1 cellular context compared by ENCODE assay signal in the genomic region with DNA sequence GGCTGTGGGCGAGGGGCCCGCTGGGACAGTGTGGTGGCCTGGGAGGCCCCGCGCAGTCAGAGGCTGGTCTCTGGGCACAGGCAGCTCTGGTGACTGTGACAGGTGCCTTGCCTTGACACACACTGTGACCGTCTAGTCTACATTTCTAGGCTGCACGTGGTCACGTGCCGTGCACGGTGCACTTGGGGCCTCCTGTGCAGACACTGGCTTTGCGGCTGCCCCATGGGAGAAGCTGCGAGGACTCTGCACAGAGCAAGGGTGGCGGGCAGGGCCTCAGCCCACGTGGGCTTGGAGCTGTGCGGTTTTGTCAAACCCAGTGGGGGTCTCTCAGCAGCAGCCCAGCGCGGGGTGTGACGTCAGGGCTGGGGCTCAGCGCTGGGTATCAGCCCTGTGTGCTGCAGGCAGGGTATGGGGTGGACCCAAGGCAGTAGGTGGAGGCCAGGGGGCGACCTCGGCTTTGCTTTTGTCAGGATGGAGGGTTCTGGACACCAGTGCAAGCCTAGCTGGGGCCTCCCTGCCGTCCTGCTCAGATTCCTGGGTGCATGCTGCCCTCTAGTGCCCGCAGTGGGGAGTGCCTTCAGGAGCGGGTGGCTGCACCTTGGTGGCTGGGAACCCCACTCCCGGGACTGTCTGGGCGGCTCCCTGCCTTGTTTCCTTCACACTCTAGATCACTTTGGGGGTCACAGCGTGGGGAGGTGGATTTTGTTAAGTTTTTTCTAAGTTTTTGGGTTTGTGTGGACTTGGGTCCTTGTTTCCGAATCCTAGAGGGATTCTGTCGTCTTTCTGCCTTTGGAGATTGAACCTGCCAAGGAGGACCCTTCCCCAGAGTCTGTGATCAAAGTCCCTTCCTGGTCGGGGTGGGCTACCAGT.
TF ChIP-seq lines count a peak whose summit lies in the region.

No MANE protein-coding gene starts in this region.

TF ChIP-seq in GM12878, 131 proteins besides CTCF, POLR2A, EP300 and RAD21 (continued from another document and continues in another):
- TF ChIP-seq ETV6 (conservative IDR thresholded peaks at IDR 0.05 in 1 of 2, IDR thresholded peaks at IDR 0.05 in 1 of 2; ENCODE audit: borderline replicate concordance in 1 of 2, low read depth in 1 of 2) (no peak), YBX1 (IDR thresholded peaks at IDR 0.05) (no peak), HDGF (IDR thresholded peaks at IDR 0.05) (peak; percentile 92; the same call in 1 of the 2 replicates), TCF3 (IDR thresholded peaks at IDR 0.05; ENCODE audit: borderline replicate concordance, insufficient read depth, low read depth, low read length) (no peak), HDAC2 (IDR thresholded peaks at IDR 0.05) (no peak), JUND (IDR thresholded peaks at IDR 0.05; ENCODE audit: low read depth, low read length) (no peak), ASH2L (IDR thresholded peaks at IDR 0.05; ENCODE audit: borderline replicate concordance, low read depth) (no peak), CHD2 (IDR thresholded peaks at IDR 0.05; ENCODE audit: borderline replicate concordance, low read depth, low read length) (no peak), FOS (IDR thresholded peaks at IDR 0.05; ENCODE audit: borderline replicate concordance, extremely low read depth, insufficient read length) (no peak), SREBF1 (IDR thresholded peaks at IDR 0.05; ENCODE audit: low read length) (no peak), FOXM1 (IDR thresholded peaks at IDR 0.05; ENCODE audit: low read depth, low read length) (no peak), GATAD2B (conservative IDR thresholded peaks at IDR 0.05; ENCODE audit: low read depth) (no peak; the same call in 1 of the 2 replicates), IRF4 (IDR thresholded peaks at IDR 0.05; ENCODE audit: low read depth, low read length) (0 out of 2 replicates have a peak, but pooled peaks have one; percentile 34), LARP7 (IDR thresholded peaks at IDR 0.05) (peak; percentile 41; the same call in 1 of the 2 replicates), IKZF2 (IDR thresholded peaks at IDR 0.05) (no peak), TCF12 (IDR thresholded peaks at IDR 0.05; ENCODE audit: low read depth, low read length) (no peak), KAT2A (conservative IDR thresholded peaks at IDR 0.05; ENCODE audit: control insufficient read depth, low read depth, low read length) (no peak), ATF7 (IDR thresholded peaks at IDR 0.05; ENCODE audit: low read depth) (no peak), NR2C2 (IDR thresholded peaks at IDR 0.05; ENCODE audit: borderline replicate concordance, control insufficient read depth, insufficient read length, low read depth) (no peak), KDM1A (IDR thresholded peaks at IDR 0.05; ENCODE audit: borderline replicate concordance) (no peak), BHLHE40 (IDR thresholded peaks at IDR 0.05; ENCODE audit: borderline replicate concordance in 1 of 2, low read depth in 2 of 2, low read length in 1 of 2) (peak; percentile 93 to 97), HDAC6 (IDR thresholded peaks at IDR 0.05; ENCODE audit: unreplicated experiment) (no peak), PML (IDR thresholded peaks at IDR 0.05; ENCODE audit: low read length) (no peak), MXI1 (IDR thresholded peaks at IDR 0.05; ENCODE audit: low read depth, low read length) (peak; percentile 45; the same call in 1 of the 2 replicates), SRF (IDR thresholded peaks at IDR 0.05; ENCODE audit: low read depth in 2 of 2, low read length in 2 of 2) (no peak), EGR1 (IDR thresholded peaks at IDR 0.05; ENCODE audit: borderline replicate concordance in 1 of 2, low read depth in 2 of 2, low read length in 2 of 2) (no peak), GABPA (IDR thresholded peaks at IDR 0.05; ENCODE audit: low read depth) (no peak), YY1 (IDR thresholded peaks at IDR 0.05; ENCODE audit: low read depth, low read length) (peak; percentile 61; the same call in 1 of the 2 replicates), SMAD1 (IDR thresholded peaks at IDR 0.05; ENCODE audit: low read depth, partially characterized antibody) (no peak)
- TF ChIP-seq, protein P1, sequence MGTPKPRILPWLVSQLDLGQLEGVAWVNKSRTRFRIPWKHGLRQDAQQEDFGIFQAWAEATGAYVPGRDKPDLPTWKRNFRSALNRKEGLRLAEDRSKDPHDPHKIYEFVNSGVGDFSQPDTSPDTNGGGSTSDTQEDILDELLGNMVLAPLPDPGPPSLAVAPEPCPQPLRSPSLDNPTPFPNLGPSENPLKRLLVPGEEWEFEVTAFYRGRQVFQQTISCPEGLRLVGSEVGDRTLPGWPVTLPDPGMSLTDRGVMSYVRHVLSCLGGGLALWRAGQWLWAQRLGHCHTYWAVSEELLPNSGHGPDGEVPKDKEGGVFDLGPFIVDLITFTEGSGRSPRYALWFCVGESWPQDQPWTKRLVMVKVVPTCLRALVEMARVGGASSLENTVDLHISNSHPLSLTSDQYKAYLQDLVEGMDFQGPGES (IDR thresholded peaks at IDR 0.05) = no peak
- TF ChIP-seq, protein P2, sequence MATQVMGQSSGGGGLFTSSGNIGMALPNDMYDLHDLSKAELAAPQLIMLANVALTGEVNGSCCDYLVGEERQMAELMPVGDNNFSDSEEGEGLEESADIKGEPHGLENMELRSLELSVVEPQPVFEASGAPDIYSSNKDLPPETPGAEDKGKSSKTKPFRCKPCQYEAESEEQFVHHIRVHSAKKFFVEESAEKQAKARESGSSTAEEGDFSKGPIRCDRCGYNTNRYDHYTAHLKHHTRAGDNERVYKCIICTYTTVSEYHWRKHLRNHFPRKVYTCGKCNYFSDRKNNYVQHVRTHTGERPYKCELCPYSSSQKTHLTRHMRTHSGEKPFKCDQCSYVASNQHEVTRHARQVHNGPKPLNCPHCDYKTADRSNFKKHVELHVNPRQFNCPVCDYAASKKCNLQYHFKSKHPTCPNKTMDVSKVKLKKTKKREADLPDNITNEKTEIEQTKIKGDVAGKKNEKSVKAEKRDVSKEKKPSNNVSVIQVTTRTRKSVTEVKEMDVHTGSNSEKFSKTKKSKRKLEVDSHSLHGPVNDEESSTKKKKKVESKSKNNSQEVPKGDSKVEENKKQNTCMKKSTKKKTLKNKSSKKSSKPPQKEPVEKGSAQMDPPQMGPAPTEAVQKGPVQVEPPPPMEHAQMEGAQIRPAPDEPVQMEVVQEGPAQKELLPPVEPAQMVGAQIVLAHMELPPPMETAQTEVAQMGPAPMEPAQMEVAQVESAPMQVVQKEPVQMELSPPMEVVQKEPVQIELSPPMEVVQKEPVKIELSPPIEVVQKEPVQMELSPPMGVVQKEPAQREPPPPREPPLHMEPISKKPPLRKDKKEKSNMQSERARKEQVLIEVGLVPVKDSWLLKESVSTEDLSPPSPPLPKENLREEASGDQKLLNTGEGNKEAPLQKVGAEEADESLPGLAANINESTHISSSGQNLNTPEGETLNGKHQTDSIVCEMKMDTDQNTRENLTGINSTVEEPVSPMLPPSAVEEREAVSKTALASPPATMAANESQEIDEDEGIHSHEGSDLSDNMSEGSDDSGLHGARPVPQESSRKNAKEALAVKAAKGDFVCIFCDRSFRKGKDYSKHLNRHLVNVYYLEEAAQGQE (IDR thresholded peaks at IDR 0.05; ENCODE audit: low read depth, low read length) = no peak
- TF ChIP-seq, protein P3, sequence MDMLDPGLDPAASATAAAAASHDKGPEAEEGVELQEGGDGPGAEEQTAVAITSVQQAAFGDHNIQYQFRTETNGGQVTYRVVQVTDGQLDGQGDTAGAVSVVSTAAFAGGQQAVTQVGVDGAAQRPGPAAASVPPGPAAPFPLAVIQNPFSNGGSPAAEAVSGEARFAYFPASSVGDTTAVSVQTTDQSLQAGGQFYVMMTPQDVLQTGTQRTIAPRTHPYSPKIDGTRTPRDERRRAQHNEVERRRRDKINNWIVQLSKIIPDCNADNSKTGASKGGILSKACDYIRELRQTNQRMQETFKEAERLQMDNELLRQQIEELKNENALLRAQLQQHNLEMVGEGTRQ (IDR thresholded peaks at IDR 0.05; ENCODE audit: borderline replicate concordance, low read depth, low read length) = 0 out of 2 replicates have a peak, but pooled peaks have one; percentile 5
- TF ChIP-seq, protein P4, sequence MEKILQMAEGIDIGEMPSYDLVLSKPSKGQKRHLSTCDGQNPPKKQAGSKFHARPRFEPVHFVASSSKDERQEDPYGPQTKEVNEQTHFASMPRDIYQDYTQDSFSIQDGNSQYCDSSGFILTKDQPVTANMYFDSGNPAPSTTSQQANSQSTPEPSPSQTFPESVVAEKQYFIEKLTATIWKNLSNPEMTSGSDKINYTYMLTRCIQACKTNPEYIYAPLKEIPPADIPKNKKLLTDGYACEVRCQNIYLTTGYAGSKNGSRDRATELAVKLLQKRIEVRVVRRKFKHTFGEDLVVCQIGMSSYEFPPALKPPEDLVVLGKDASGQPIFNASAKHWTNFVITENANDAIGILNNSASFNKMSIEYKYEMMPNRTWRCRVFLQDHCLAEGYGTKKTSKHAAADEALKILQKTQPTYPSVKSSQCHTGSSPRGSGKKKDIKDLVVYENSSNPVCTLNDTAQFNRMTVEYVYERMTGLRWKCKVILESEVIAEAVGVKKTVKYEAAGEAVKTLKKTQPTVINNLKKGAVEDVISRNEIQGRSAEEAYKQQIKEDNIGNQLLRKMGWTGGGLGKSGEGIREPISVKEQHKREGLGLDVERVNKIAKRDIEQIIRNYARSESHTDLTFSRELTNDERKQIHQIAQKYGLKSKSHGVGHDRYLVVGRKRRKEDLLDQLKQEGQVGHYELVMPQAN (conservative IDR thresholded peaks at IDR 0.05) = no peak
- TF ChIP-seq, protein P5, sequence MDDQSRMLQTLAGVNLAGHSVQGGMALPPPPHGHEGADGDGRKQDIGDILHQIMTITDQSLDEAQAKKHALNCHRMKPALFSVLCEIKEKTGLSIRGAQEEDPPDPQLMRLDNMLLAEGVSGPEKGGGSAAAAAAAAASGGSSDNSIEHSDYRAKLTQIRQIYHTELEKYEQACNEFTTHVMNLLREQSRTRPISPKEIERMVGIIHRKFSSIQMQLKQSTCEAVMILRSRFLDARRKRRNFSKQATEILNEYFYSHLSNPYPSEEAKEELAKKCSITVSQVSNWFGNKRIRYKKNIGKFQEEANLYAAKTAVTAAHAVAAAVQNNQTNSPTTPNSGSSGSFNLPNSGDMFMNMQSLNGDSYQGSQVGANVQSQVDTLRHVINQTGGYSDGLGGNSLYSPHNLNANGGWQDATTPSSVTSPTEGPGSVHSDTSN (IDR thresholded peaks at IDR 0.05; ENCODE audit: insufficient replicate concordance, low read depth, low read length) = no peak
- TF ChIP-seq, protein P6, sequence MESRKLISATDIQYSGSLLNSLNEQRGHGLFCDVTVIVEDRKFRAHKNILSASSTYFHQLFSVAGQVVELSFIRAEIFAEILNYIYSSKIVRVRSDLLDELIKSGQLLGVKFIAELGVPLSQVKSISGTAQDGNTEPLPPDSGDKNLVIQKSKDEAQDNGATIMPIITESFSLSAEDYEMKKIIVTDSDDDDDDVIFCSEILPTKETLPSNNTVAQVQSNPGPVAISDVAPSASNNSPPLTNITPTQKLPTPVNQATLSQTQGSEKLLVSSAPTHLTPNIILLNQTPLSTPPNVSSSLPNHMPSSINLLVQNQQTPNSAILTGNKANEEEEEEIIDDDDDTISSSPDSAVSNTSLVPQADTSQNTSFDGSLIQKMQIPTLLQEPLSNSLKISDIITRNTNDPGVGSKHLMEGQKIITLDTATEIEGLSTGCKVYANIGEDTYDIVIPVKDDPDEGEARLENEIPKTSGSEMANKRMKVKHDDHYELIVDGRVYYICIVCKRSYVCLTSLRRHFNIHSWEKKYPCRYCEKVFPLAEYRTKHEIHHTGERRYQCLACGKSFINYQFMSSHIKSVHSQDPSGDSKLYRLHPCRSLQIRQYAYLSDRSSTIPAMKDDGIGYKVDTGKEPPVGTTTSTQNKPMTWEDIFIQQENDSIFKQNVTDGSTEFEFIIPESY (IDR thresholded peaks at IDR 0.05) = no peak
- TF ChIP-seq, protein P7, sequence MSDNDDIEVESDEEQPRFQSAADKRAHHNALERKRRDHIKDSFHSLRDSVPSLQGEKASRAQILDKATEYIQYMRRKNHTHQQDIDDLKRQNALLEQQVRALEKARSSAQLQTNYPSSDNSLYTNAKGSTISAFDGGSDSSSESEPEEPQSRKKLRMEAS (IDR thresholded peaks at IDR 0.05; ENCODE audit: low read depth, low read length) = no peak
- TF ChIP-seq, protein P8, sequence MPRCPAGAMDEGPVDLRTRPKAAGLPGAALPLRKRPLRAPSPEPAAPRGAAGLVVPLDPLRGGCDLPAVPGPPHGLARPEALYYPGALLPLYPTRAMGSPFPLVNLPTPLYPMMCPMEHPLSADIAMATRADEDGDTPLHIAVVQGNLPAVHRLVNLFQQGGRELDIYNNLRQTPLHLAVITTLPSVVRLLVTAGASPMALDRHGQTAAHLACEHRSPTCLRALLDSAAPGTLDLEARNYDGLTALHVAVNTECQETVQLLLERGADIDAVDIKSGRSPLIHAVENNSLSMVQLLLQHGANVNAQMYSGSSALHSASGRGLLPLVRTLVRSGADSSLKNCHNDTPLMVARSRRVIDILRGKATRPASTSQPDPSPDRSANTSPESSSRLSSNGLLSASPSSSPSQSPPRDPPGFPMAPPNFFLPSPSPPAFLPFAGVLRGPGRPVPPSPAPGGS (IDR thresholded peaks at IDR 0.05; ENCODE audit: borderline replicate concordance, insufficient read depth, low read depth, low read length, poor library complexity, severe bottlenecking) = no peak
- TF ChIP-seq, protein P9, sequence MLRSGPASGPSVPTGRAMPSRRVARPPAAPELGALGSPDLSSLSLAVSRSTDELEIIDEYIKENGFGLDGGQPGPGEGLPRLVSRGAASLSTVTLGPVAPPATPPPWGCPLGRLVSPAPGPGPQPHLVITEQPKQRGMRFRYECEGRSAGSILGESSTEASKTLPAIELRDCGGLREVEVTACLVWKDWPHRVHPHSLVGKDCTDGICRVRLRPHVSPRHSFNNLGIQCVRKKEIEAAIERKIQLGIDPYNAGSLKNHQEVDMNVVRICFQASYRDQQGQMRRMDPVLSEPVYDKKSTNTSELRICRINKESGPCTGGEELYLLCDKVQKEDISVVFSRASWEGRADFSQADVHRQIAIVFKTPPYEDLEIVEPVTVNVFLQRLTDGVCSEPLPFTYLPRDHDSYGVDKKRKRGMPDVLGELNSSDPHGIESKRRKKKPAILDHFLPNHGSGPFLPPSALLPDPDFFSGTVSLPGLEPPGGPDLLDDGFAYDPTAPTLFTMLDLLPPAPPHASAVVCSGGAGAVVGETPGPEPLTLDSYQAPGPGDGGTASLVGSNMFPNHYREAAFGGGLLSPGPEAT (IDR thresholded peaks at IDR 0.05; ENCODE audit: low read depth) = no peak
- TF ChIP-seq, protein P10, sequence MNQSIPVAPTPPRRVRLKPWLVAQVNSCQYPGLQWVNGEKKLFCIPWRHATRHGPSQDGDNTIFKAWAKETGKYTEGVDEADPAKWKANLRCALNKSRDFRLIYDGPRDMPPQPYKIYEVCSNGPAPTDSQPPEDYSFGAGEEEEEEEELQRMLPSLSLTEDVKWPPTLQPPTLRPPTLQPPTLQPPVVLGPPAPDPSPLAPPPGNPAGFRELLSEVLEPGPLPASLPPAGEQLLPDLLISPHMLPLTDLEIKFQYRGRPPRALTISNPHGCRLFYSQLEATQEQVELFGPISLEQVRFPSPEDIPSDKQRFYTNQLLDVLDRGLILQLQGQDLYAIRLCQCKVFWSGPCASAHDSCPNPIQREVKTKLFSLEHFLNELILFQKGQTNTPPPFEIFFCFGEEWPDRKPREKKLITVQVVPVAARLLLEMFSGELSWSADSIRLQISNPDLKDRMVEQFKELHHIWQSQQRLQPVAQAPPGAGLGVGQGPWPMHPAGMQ (IDR thresholded peaks at IDR 0.05; ENCODE audit: borderline replicate concordance) = no peak
